Comparison of ENCODE assay signal across 16 cellular contexts in genomic region chr12:56461235-56462159, GRCh38. TPM values are rescaled to one million over a fixed set of nuclear protein-coding genes. Genes with fewer than 3 reads are reported as not detected.
DNase-seq lines count a peak whose midpoint lies in the region; ATAC-seq and TF ChIP-seq lines count a peak whose summit lies in the region.
"Had no signal": no experiment of that assay in that cellular context is flagged by ENCODE, and none has a peak within 500 bp of the region (broad histone marks: within the 10 kb centered on the region; RNA-seq: fewer than 3 reads in every experiment).

No MANE protein-coding gene starts in this region.

- ATAC-seq in WTC11 (no peak), GM21526 (IDR thresholded peaks at IDR 0.05; ENCODE audit: low FRiP score, unreplicated experiment) (no peak)
- ATAC-seq in natural killer cell treated with Interleukin-12 subunit alpha and Interleukin-12 subunit beta and Interleukin-15 and Interleukin-18, amount 100 ng/mL, for 72 hours: no peak
- ATAC-seq: activated naive CD4-positive, alpha-beta T cell treated with anti-CD3 and anti-CD28 coated beads, Interleukin-2, amount 50 U/mL, for 72 hours had no signal

- CTCF ChIA-PET in WTC11 (lab: Charles Lee): interaction anchor here (0.6 to 5.5 kb wide), 5 partner anchors 12 to 161 kb away, joined by 3 to 59 read pairs (median 11); partner anchors contain the start of genes CNPY2, RBMS2, STAT2 and TIMELESS

- no peaks in the 10 kb centered on the region for H3K9me3 Mint-ChIP-seq in WTC11
- no peaks in the 10 kb centered on the region for H3K9me3 Mint-ChIP-seq in natural killer cell treated with Interleukin-12 subunit alpha and Interleukin-12 subunit beta and Interleukin-15 and Interleukin-18, amount 100 ng/mL, for 72 hours
- H3K9me3 Mint-ChIP-seq: activated naive CD4-positive, alpha-beta T cell treated with anti-CD3 and anti-CD28 coated beads, Interleukin-2, amount 50 U/mL, for 72 hours; IgD-negative memory B cell; memory B cell had no signal

- no peak overlapping the region for H3K27ac Mint-ChIP-seq in WTC11
- H3K27ac Mint-ChIP-seq in natural killer cell treated with Interleukin-12 subunit alpha and Interleukin-12 subunit beta and Interleukin-15 and Interleukin-18, amount 100 ng/mL, for 72 hours: no peak overlapping the region
- H3K27ac Mint-ChIP-seq: activated naive CD4-positive, alpha-beta T cell treated with anti-CD3 and anti-CD28 coated beads, Interleukin-2, amount 50 U/mL, for 72 hours; memory B cell had no signal

- peak; percentile 63 for DNase-seq in A172 (ENCODE audit: low spot score)
- DNase-seq in HK-2 (ENCODE audit: unreplicated experiment): peak; percentile 54
- no peak for DNase-seq in WTC11 (ENCODE audit: low spot score)
- DNase-seq in glomerular visceral epithelial cell (ENCODE audit: extremely low spot score): peak; percentile 63
- no peak for DNase-seq in natural killer cell treated with Interleukin-12 subunit alpha and Interleukin-12 subunit beta and Interleukin-15 and Interleukin-18, amount 100 ng/mL, for 72 hours (ENCODE audit: low spot score)
- DNase-seq in CD1c-positive myeloid dendritic cell (ENCODE audit: extremely low spot score): no peak
- no peak for DNase-seq in NCI-H1436 (lab: John Stamatoyannopoulos, UW)
- DNase-seq: cerebellar nuclear complex, NCI-H1694 treated with DMSO at 0.1 percent for 48 hours, NCI-H748 treated with DMSO at 0.1 percent for 48 hours had no signal

- H3K36me3 Mint-ChIP-seq in WTC11: no peaks in the 10 kb centered on the region
- H3K36me3 Mint-ChIP-seq in natural killer cell treated with Interleukin-12 subunit alpha and Interleukin-12 subunit beta and Interleukin-15 and Interleukin-18, amount 100 ng/mL, for 72 hours: no peaks in the 10 kb centered on the region
- H3K36me3 Mint-ChIP-seq: activated naive CD4-positive, alpha-beta T cell treated with anti-CD3 and anti-CD28 coated beads, Interleukin-2, amount 50 U/mL, for 72 hours; IgD-negative memory B cell; memory B cell had no signal

- no peak overlapping the region for H3K4me3 Mint-ChIP-seq in WTC11
- H3K4me3 Mint-ChIP-seq in natural killer cell treated with Interleukin-12 subunit alpha and Interleukin-12 subunit beta and Interleukin-15 and Interleukin-18, amount 100 ng/mL, for 72 hours: no peak overlapping the region
- H3K4me3 Mint-ChIP-seq: memory B cell had no signal

- no peak for TF ChIP-seq CTCF in WTC11 (IDR thresholded peaks at IDR 0.05)

- POLR2A ChIA-PET in WTC11 (lab: Charles Lee): interaction anchor here (1.4 to 2.9 kb wide), 2 partner anchors 12 to 101 kb away, joined by 4 to 15 read pairs; partner anchors contain the start of genes STAT2 and TIMELESS

- peaks cover 5% of the 10 kb centered on the region for H3K27me3 Mint-ChIP-seq in WTC11 (ENCODE audit: low read depth)
- H3K27me3 Mint-ChIP-seq in natural killer cell treated with Interleukin-12 subunit alpha and Interleukin-12 subunit beta and Interleukin-15 and Interleukin-18, amount 100 ng/mL, for 72 hours: no peaks in the 10 kb centered on the region
- H3K27me3 Mint-ChIP-seq: IgD-negative memory B cell, memory B cell had no signal

- peaks cover 17% of the 10 kb centered on the region for H3K4me1 Mint-ChIP-seq in WTC11
- H3K4me1 Mint-ChIP-seq in natural killer cell treated with Interleukin-12 subunit alpha and Interleukin-12 subunit beta and Interleukin-15 and Interleukin-18, amount 100 ng/mL, for 72 hours (ENCODE audit: low read depth in 2 of 2): peaks cover 0 to 4% of the 10 kb centered on the region in 2 donors

TF ChIP-seq in WTC11, 78 proteins besides CTCF, POLR2A, EP300 and RAD21:
- no peak for TF ChIP-seq E2F4 (CRISPR knock-in tag; IDR thresholded peaks at IDR 0.05; ENCODE audit: borderline replicate concordance, low read depth)
- peak; percentile 34; the same call in 1 of the 2 replicates for TF ChIP-seq HMGA2 (CRISPR knock-in tag; IDR thresholded peaks at IDR 0.05)

RNA-seq across cellular contexts. Expression of gene SPRYD4, which starts 6.9 kb away (rescaled TPM):
- 1.5 and 2.2 TPM in 2 replicates for total RNA-seq in A172 (2014; rRNA removed; shearing (Covaris generic))
- total RNA-seq in WTC11 (2021): 2.8 to 4.2 TPM (median 3.1 TPM) in 3 replicates
- total RNA-seq in natural killer cell treated with Interleukin-12 subunit alpha and Interleukin-12 subunit beta and Interleukin-15 and Interleukin-18, amount 100 ng/mL, for 72 hours: 1 to 10 TPM; 2.8 to 6.9 TPM

RNA-seq across cellular contexts. Expression of gene MIP, which starts 7.0 kb away (rescaled TPM):
- not detected in 2 replicates for total RNA-seq in A172 (2014; rRNA removed; shearing (Covaris generic))
- not detected in 3 replicates for total RNA-seq in WTC11 (2021)
- total RNA-seq in natural killer cell treated with Interleukin-12 subunit alpha and Interleukin-12 subunit beta and Interleukin-15 and Interleukin-18, amount 100 ng/mL, for 72 hours: under 1 TPM in 1 of 2 donors, not detected in 1; 0.75 TPM
- total RNA-seq: activated naive CD4-positive, alpha-beta T cell treated with anti-CD3 and anti-CD28 coated beads, Interleukin-2, amount 50 U/mL, for 72 hours; omental fat pad; thoracic aorta had no signal

RNA-seq across cellular contexts. Expression of gene TIMELESS, which starts 12.3 kb away (rescaled TPM):
- total RNA-seq in A172 (2014; rRNA removed; shearing (Covaris generic)): 13.8 and 18.3 TPM in 2 replicates
- 60.9 to 67.1 TPM (median 64.9 TPM) in 3 replicates for total RNA-seq in WTC11 (2021)
- total RNA-seq in natural killer cell treated with Interleukin-12 subunit alpha and Interleukin-12 subunit beta and Interleukin-15 and Interleukin-18, amount 100 ng/mL, for 72 hours: 10 to 100 TPM; 29.8 to 80.6 TPM

RNA-seq across cellular contexts. Expression of gene GLS2, which starts 26.5 kb away (rescaled TPM):
- 2.4 TPM in 1 of 2 replicates, not detected in the other for total RNA-seq in A172 (2014; rRNA removed; shearing (Covaris generic))
- 14.8 to 17.2 TPM (median 15.9 TPM) in 3 replicates for total RNA-seq in WTC11 (2021)
- under 1 TPM in 1 of 2 donors, not detected in 1; 0.17 TPM for total RNA-seq in natural killer cell treated with Interleukin-12 subunit alpha and Interleukin-12 subunit beta and Interleukin-15 and Interleukin-18, amount 100 ng/mL, for 72 hours

Comparison
In these comparisons a context has a peak if more than half of its experiments do, and no peak if none do; other contexts are left out.
1. DNase-seq: peak in A172 (single experiment), HK-2 (single experiment) and glomerular visceral epithelial cell (single experiment); none in WTC11 (single experiment), natural killer cell treated with Interleukin-12 subunit alpha and Interleukin-12 subunit beta and Interleukin-15 and Interleukin-18, amount 100 ng/mL, for 72 hours (single experiment), CD1c-positive myeloid dendritic cell (single experiment) and NCI-H1436 (single experiment).